Comparison of ENCODE assay signal across 15 cellular contexts in the genomic region with DNA sequence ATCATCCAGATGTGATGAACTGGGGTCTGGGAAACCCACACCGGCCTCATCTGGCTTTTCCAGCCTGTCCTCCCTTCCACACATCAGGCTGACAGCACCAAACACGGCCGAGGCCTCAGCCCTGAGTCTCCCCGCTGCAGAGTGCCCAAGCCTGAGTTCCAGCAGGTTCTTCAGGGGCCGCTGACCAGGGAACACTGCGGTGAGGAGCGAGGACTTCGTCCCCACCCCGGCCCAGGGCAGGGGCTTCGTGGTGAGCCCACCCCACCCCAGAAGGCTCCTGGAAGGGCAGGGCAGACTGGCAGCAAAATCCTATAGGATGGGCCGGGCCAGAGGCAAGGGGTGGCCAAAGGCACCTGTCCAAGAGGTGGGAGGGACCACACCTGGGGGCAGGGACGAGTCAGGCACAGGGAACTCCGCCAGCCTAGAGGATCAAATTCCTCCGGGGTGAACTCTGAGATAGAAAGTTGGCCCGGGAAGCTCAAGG. TPM values are rescaled to one million over a fixed set of nuclear protein-coding genes. Genes with fewer than 3 reads are reported as not detected.
DNase-seq lines count a peak whose midpoint lies in the region; ATAC-seq and TF ChIP-seq lines count a peak whose summit lies in the region.
"Had no signal": no experiment of that assay in that cellular context is flagged by ENCODE, and none has a peak within 500 bp of the region (broad histone marks: within the 10 kb centered on the region; RNA-seq: fewer than 3 reads in every experiment).

SLC51A (plus strand) TSS at position 454 of the 484 bp plus-strand sequence. CDS start 179 bp downstream, outside the sequence.

- no peak for ATAC-seq in natural killer cell
- no peak for ATAC-seq in GM21825 (IDR thresholded peaks at IDR 0.05; ENCODE audit: unreplicated experiment)
- no peak for ATAC-seq in GM18867 (IDR thresholded peaks at IDR 0.05; ENCODE audit: unreplicated experiment)

- no peak within 1 kb of the TSS for H3K4me3 ChIP-seq in CD8-positive, alpha-beta memory T cell (ENCODE audit: low read length)
- peak within 1 kb of the TSS in 3 of 4 donors; percentile 10 to 46 (median 13) for H3K4me3 ChIP-seq in esophagus squamous epithelium
- H3K4me3 ChIP-seq: ovary, SJSA1 had no signal

- DNase-seq in CD8-positive, alpha-beta memory T cell: peak in 1 of 5 donors; percentile 44
- DNase-seq in esophagus squamous epithelium (lab: John Stamatoyannopoulos, UW): no peak
- DNase-seq in natural killer cell: no peak
- no peak for DNase-seq in NCI-H2029 (lab: John Stamatoyannopoulos, UW)
- no peak for DNase-seq in KBM-7
- DNase-seq: activated CD4-positive, CD25-positive, alpha-beta regulatory T cell; activated effector memory CD4-positive, alpha-beta T cell treated with Interleukin-2 at 50 U/mL for 16 hours; NCI-H1417; stimulated activated CD4-positive, alpha-beta T cell treated with anti-CD3 and anti-CD28 coated beads, Interleukin-1b, Interleukin-23, amount 100 ng/mL, for 48 hours had no signal

- H3K4me3 Mint-ChIP-seq in CD8-positive, alpha-beta memory T cell: peak within 1 kb of the TSS in 4 of 7 donors; percentile 28 to 48 (median 32)
- H3K4me3 Mint-ChIP-seq in natural killer cell: peak within 1 kb of the TSS; percentile 7
- H3K4me3 Mint-ChIP-seq: CD14-positive monocyte had no signal

- TF ChIP-seq RAD21 in Ishikawa (IDR thresholded peaks at IDR 0.05; ENCODE audit: low read depth): no peak; the same call in 1 of the 2 replicates

- H3K9me3 ChIP-seq in CD8-positive, alpha-beta memory T cell (ENCODE audit: low read length): no peaks in the 10 kb centered on the region
- H3K9me3 ChIP-seq in esophagus squamous epithelium: no peaks in the 10 kb centered on the region
- H3K9me3 ChIP-seq: ovary, SJSA1 had no signal

- CTCF ChIA-PET in CD8-positive, alpha-beta memory T cell (lab: Charles Lee): no interaction called here

- H3K27me3 ChIP-seq in CD8-positive, alpha-beta memory T cell (ENCODE audit: insufficient read depth, low read length, poor library complexity, severe bottlenecking): no peaks in the 10 kb centered on the region
- H3K27me3 ChIP-seq in esophagus squamous epithelium: peaks cover 0 to 26% (median 0%) of the 10 kb centered on the region in 4 donors
- H3K27me3 ChIP-seq: ovary, SJSA1 had no signal

- H3K4me1 Mint-ChIP-seq in CD8-positive, alpha-beta memory T cell: peaks cover 9 to 13% (median 12%) of the 10 kb centered on the region in 3 donors
- H3K4me1 Mint-ChIP-seq in natural killer cell: peaks cover 14 to 16% of the 10 kb centered on the region in 2 donors

- TF ChIP-seq EP300 in Ishikawa (IDR thresholded peaks at IDR 0.05; ENCODE audit: borderline replicate concordance): no peak

- no peaks in the 10 kb centered on the region for H3K27me3 Mint-ChIP-seq in CD8-positive, alpha-beta memory T cell
- H3K27me3 Mint-ChIP-seq in natural killer cell (ENCODE audit: low read depth in 2 of 2): no peaks in the 10 kb centered on the region

- no peaks in the 10 kb centered on the region for H3K9me3 Mint-ChIP-seq in CD8-positive, alpha-beta memory T cell
- H3K9me3 Mint-ChIP-seq in natural killer cell: no peaks in the 10 kb centered on the region

- no peak within 1 kb of the TSS for H3K27ac ChIP-seq in CD8-positive, alpha-beta memory T cell (ENCODE audit: low read depth, low read length)
- H3K27ac ChIP-seq in esophagus squamous epithelium: no peak within 1 kb of the TSS
- H3K27ac ChIP-seq: SJSA1 had no signal

- intact Hi-C loops in esophagus squamous epithelium (cut with DNase I): no loop called here
- intact Hi-C loops in natural killer cell (cut with micrococcal nuclease): no loop called here

- in situ Hi-C loops in KBM-7 (cut with MboI; ENCODE audit: low pct_unique_long_range_greater_than_20kb, low sequenced_read_pairs): loop anchor here (25.0 kb wide), 1 partner anchor 504 kb away; the partner anchor contains the start of gene MUC20

- WGBS in esophagus squamous epithelium, 2 donors: 10 to 40% methylated on average over 2 of the region's 15 CpGs

- H3K36me3 Mint-ChIP-seq in CD8-positive, alpha-beta memory T cell: no peaks in the 10 kb centered on the region
- H3K36me3 Mint-ChIP-seq in natural killer cell: no peaks in the 10 kb centered on the region
- H3K36me3 Mint-ChIP-seq: CD14-positive monocyte had no signal

- TF ChIP-seq POLR2A in esophagus squamous epithelium (IDR thresholded peaks at IDR 0.05): no peak

- no peaks in the 10 kb centered on the region for H3K36me3 ChIP-seq in CD8-positive, alpha-beta memory T cell (ENCODE audit: insufficient read depth, low read length)
- no peaks in the 10 kb centered on the region for H3K36me3 ChIP-seq in esophagus squamous epithelium
- H3K36me3 ChIP-seq: ovary, SJSA1 had no signal

- TF ChIP-seq CTCF in esophagus squamous epithelium (IDR thresholded peaks at IDR 0.05): no peak
- TF ChIP-seq CTCF in natural killer cell (IDR thresholded peaks at IDR 0.05): no peak

- POLR2A ChIA-PET in CD8-positive, alpha-beta memory T cell (lab: Charles Lee): no interaction called here

- H3K4me1 ChIP-seq in CD8-positive, alpha-beta memory T cell (ENCODE audit: insufficient read depth, low read length): peaks cover 16% of the 10 kb centered on the region
- H3K4me1 ChIP-seq in esophagus squamous epithelium: peaks cover 10 to 38% (median 22%) of the 10 kb centered on the region in 3 donors

- peak within 1 kb of the TSS in 2 of 8 donors; percentile 38 to 63 for H3K27ac Mint-ChIP-seq in CD8-positive, alpha-beta memory T cell
- peak within 1 kb of the TSS in 1 of 2 donors; percentile 15 for H3K27ac Mint-ChIP-seq in natural killer cell

TF ChIP-seq in Ishikawa, 13 proteins besides CTCF, POLR2A, EP300 and RAD21:
- TF ChIP-seq TEAD4 (IDR thresholded peaks at IDR 0.05) (no peak), EGR1 (IDR thresholded peaks at IDR 0.05) (no peak), NFIC (IDR thresholded peaks at IDR 0.05) (peak; percentile 83), USF1 (IDR thresholded peaks at IDR 0.05) (no peak), CREB1 (IDR thresholded peaks at IDR 0.05; ENCODE audit: low read depth) (no peak), YY1 (IDR thresholded peaks at IDR 0.05; ENCODE audit: low read depth) (no peak), CEBPB (IDR thresholded peaks at IDR 0.05) (no peak), FOXM1 (IDR thresholded peaks at IDR 0.05; ENCODE audit: borderline replicate concordance, low read depth) (no peak), TCF12 (IDR thresholded peaks at IDR 0.05; ENCODE audit: low read depth) (no peak), TAF1 (IDR thresholded peaks at IDR 0.05; ENCODE audit: low read depth) (peak; percentile 35; the same call in 1 of the 2 replicates), ZBTB7A (IDR thresholded peaks at IDR 0.05; ENCODE audit: low read depth) (peak; percentile 77)
- TF ChIP-seq, protein P1, sequence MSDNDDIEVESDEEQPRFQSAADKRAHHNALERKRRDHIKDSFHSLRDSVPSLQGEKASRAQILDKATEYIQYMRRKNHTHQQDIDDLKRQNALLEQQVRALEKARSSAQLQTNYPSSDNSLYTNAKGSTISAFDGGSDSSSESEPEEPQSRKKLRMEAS (IDR thresholded peaks at IDR 0.05): peak; percentile 53; the same call in 1 of the 2 replicates
- TF ChIP-seq, protein P2, sequence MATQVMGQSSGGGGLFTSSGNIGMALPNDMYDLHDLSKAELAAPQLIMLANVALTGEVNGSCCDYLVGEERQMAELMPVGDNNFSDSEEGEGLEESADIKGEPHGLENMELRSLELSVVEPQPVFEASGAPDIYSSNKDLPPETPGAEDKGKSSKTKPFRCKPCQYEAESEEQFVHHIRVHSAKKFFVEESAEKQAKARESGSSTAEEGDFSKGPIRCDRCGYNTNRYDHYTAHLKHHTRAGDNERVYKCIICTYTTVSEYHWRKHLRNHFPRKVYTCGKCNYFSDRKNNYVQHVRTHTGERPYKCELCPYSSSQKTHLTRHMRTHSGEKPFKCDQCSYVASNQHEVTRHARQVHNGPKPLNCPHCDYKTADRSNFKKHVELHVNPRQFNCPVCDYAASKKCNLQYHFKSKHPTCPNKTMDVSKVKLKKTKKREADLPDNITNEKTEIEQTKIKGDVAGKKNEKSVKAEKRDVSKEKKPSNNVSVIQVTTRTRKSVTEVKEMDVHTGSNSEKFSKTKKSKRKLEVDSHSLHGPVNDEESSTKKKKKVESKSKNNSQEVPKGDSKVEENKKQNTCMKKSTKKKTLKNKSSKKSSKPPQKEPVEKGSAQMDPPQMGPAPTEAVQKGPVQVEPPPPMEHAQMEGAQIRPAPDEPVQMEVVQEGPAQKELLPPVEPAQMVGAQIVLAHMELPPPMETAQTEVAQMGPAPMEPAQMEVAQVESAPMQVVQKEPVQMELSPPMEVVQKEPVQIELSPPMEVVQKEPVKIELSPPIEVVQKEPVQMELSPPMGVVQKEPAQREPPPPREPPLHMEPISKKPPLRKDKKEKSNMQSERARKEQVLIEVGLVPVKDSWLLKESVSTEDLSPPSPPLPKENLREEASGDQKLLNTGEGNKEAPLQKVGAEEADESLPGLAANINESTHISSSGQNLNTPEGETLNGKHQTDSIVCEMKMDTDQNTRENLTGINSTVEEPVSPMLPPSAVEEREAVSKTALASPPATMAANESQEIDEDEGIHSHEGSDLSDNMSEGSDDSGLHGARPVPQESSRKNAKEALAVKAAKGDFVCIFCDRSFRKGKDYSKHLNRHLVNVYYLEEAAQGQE (IDR thresholded peaks at IDR 0.05; ENCODE audit: low read depth): no peak
TF ChIP-seq in Ishikawa: peak in this region for 4.

RNA-seq across cellular contexts. Expression of gene SLC51A, which starts in this region (rescaled TPM):
- not detected for total RNA-seq in CD8-positive, alpha-beta memory T cell
- 1.1 TPM for polyA plus RNA-seq in CD8-positive, alpha-beta memory T cell
- total RNA-seq in esophagus squamous epithelium (1 to 10 TPM in 1 of 4 donors, not detected in 3; 1.1 TPM), natural killer cell (not detected)
- total RNA-seq: SJSA1 had no signal
